8 cellular contexts compared by ENCODE assay signal in genomic region chr14:51219473-51220448, GRCh38. TPM values are rescaled to one million over a fixed set of nuclear protein-coding genes. Genes with fewer than 3 reads are reported as not detected.
A peak's percentile ranks its signal among the peaks of the same experiment; 100 is the strongest.
DNase-seq lines count a peak whose midpoint lies in the region; ATAC-seq lines count a peak whose summit lies in the region.

No MANE protein-coding gene starts in this region.

- DNase-seq in ELR (ENCODE audit: low read depth) = peak; percentile 46
- DNase-seq in NAMALWA (ENCODE audit: low spot score) = peak; percentile 18
- DNase-seq in astrocyte of the hippocampus (ENCODE audit: low read depth, low spot score) = peak; percentile 59
- DNase-seq in lung microvascular endothelial cell (ENCODE audit: low read depth in 2 of 2) = peak; percentile 51 to 58
- DNase-seq in central memory CD4-positive, alpha-beta T cell = no peak
- DNase-seq in effector CD8-positive, alpha-beta T cell (lab: John Stamatoyannopoulos, UW) = no peak
- no peak for DNase-seq in NCI-H187 (lab: John Stamatoyannopoulos, UW)

- ATAC-seq in GM21529 (IDR thresholded peaks at IDR 0.05; ENCODE audit: unreplicated experiment) = no peak

RNA-seq across cellular contexts. Expression of gene TMX1, which starts 20.3 kb away (rescaled TPM):
- total RNA-seq in lung microvascular endothelial cell = 34.0 and 40.5 TPM in 2 replicates

Comparison
In these comparisons a context has a peak if more than half of its experiments do, and no peak if none do; other contexts are left out.
1. DNase-seq: peak in ELR (single experiment), NAMALWA (single experiment), astrocyte of the hippocampus (single experiment) and lung microvascular endothelial cell (2 of 2); none in central memory CD4-positive, alpha-beta T cell (single experiment), effector CD8-positive, alpha-beta T cell (single experiment) and NCI-H187 (0 of 2).